In the genomic region with DNA sequence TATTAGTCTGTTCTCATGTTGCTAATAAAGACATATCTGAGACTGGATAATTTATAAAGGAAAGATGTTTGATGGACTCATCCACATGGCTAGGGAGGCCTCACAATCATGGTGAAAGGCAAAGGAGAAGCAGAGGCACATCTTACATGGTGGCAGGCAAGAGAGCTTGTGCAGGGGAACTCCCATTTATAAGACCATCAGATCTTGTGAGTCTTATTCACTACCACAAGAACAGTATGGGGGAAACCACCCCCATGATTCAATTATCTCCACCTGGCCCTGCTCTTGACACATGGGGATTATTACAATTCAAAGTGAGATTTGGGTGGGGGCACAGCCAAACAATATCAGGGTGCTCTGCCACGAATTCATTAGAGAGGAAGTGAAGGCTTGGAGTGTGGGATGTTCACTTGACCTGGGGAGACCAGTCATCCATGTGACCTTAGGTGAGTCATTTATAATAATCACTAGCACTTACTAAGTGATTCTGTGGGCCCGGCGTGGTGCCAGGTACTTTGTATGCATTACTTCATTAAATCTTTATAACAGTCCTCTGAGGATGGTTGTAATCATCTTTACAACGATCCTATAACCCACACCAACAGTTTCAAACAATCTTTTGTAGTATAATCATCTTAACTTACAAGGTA, we compare ENCODE assay signal across 11 cellular contexts. TPM values are rescaled to one million over a fixed set of nuclear protein-coding genes. Genes with fewer than 3 reads are reported as not detected.
DNase-seq lines count a peak whose midpoint lies in the region; ATAC-seq, FAIRE-seq and TF ChIP-seq lines count a peak whose summit lies in the region.
"Not testable (repeated sequence)": the region's sequence is repeated elsewhere in the genome, so short reads cannot be mapped to it uniquely, and the experiment has no call there.
"Had no signal": no experiment of that assay in that cellular context is flagged by ENCODE, and none has a peak within 500 bp of the region (broad histone marks: within the 10 kb centered on the region; RNA-seq: fewer than 3 reads in every experiment).

No MANE protein-coding gene starts in this region.

- H2AFZ ChIP-seq in K562 (ENCODE audit: low read depth, low read length) = not testable (repeated sequence)

- not testable (repeated sequence) for H3K27me3 ChIP-seq in K562 (ENCODE audit: control insufficient read depth in 2 of 2, insufficient read depth in 2 of 2, low read length in 2 of 2)

- not testable (repeated sequence) for BruUV-seq in K562 (replicated peaks; lab: Mats Ljungman, UMichigan)

- FAIRE-seq in A549 (lab: Jason Lieb, UNC); K562 (lab: Jason Lieb, UNC): not testable (repeated sequence)

- H3K9me3 ChIP-seq in A549 = peaks cover 10% of the 10 kb centered on the region
- H3K9me3 ChIP-seq in K562 (replicated peaks; ENCODE audit: control insufficient read depth, insufficient read depth, low read depth, low read length) = not testable (repeated sequence)

- in situ Hi-C loops in K562 (cut with MboI) = not testable (repeated sequence)

- not testable (repeated sequence) for H4K20me1 ChIP-seq in K562 (replicated peaks; ENCODE audit: control insufficient read depth, insufficient read depth, low read length)

- H3K27ac ChIP-seq in A549 = peak overlapping the region; percentile 39 to 71; a peak in 4 of 6 replicates
- not testable (repeated sequence) for H3K27ac ChIP-seq in RWPE1; K562 (ENCODE audit: extremely low read depth, low read depth, low read length)

- not testable (repeated sequence) for H3K4me2 ChIP-seq in A549; K562 (ENCODE audit: insufficient read depth, low read length)

- not testable (repeated sequence) for TF ChIP-seq EP300 in A549 (IDR thresholded peaks at IDR 0.05); K562 (IDR thresholded peaks at IDR 0.05; ENCODE audit: low read length)

- H3K9me1 ChIP-seq in K562 (ENCODE audit: control insufficient read depth, insufficient read depth, low read length) = not testable (repeated sequence)

- intact Hi-C loops in K562 (cut with micrococcal nuclease) = not testable (repeated sequence)

- not testable (repeated sequence) for H3K4me3 ChIP-seq in A549; K562; epithelial cell of esophagus (ENCODE audit: low read length)

- H3K4me1 ChIP-seq in A549 = peaks cover 22% of the 10 kb centered on the region
- H3K4me1 ChIP-seq in K562 (replicated peaks in 1 of 2; ENCODE audit: control insufficient read depth in 2 of 2, insufficient read depth in 2 of 2, low read length in 2 of 2) = not testable (repeated sequence)

- not testable (repeated sequence) for TF ChIP-seq POLR2A in A549 (IDR thresholded peaks at IDR 0.05; ENCODE audit: low read length); K562 (conservative IDR thresholded peaks at IDR 0.05)

- POLR2A ChIA-PET in A549 (lab: Yijun Ruan, JAX) = interaction anchor here (0.6 kb wide), 1 partner anchor 226 kb away, joined by 11 read pairs; no protein-coding TSS in a partner anchor
- POLR2A ChIA-PET in RWPE1 (lab: Yijun Ruan, JAX; ENCODE audit: low non-redundant PET); K562 (lab: Yijun Ruan, JAX): not testable (repeated sequence)

- TF ChIP-seq RAD21 in A549 (conservative IDR thresholded peaks at IDR 0.05 in 1 of 2, IDR thresholded peaks at IDR 0.05 in 1 of 2); K562 (CRISPR knock-in tag; conservative IDR thresholded peaks at IDR 0.05 in 1 of 2, IDR thresholded peaks at IDR 0.05 in 1 of 2): not testable (repeated sequence)

- H3K36me3 ChIP-seq in K562 (ENCODE audit: control insufficient read depth, insufficient read depth, low read length) = not testable (repeated sequence)

- H3K9ac ChIP-seq in K562 (ENCODE audit: insufficient read depth in 1 of 2, low read depth in 2 of 2, low read length in 2 of 2) = not testable (repeated sequence)

- ATAC-seq in A549, K562: not testable (repeated sequence)

- 76% methylated on average over 4 of the region's 4 CpGs for WGBS in A549 (ENCODE audit: missing lambda C conversion rate)
- 15% methylated on average over 4 of the region's 4 CpGs for WGBS in K562 (ENCODE audit: insufficient coverage, low coverage, missing lambda C conversion rate)

- CTCF ChIA-PET in A549 (lab: Yijun Ruan, JAX) = interaction anchor here (4.4 kb wide), 1 partner anchor 13 kb away, joined by 14 read pairs; no protein-coding TSS in a partner anchor
- CTCF ChIA-PET in RWPE1 (lab: Yijun Ruan, JAX) = interaction anchor here (0.6 kb wide), 1 partner anchor 886 kb away, joined by 4 read pairs; no protein-coding TSS in a partner anchor
- CTCF ChIA-PET in K562 (lab: Yijun Ruan, JAX; ENCODE audit: low intra/inter-chr PET ratio) = not testable (repeated sequence)

- DNase-seq in A549 (ENCODE audit: low read depth in 1 of 2, low spot score in 1 of 2); K562 (ENCODE audit: extremely low read depth in 1 of 4, low spot score in 3 of 4): not testable (repeated sequence)
- DNase-seq in EL (peak; percentile 39), M059J (ENCODE audit: low read depth) (peak; percentile 76), RWPE1 (ENCODE audit: low spot score) (peak; percentile 66), epithelial cell of esophagus (ENCODE audit: low read depth) (peak; percentile 59), iris pigment epithelial cell (ENCODE audit: low read depth) (peak; percentile 47)

- not testable (repeated sequence) for TF ChIP-seq CTCF in A549 (IDR thresholded peaks at IDR 0.05); RWPE1 (conservative IDR thresholded peaks at IDR 0.05; ENCODE audit: low read depth); K562 (IDR thresholded peaks at IDR 0.05 in 2 of 3, conservative IDR thresholded peaks at IDR 0.05 in 1 of 3; ENCODE audit: insufficient read depth in 2 of 3, low read depth in 1 of 3, low read length in 3 of 3); epithelial cell of esophagus (IDR thresholded peaks at IDR 0.05; ENCODE audit: insufficient read depth, low read depth, low read length, missing control alignments)

- H3K79me2 ChIP-seq in K562 (ENCODE audit: control insufficient read depth, insufficient read depth, low read length) = not testable (repeated sequence)

TF ChIP-seq in A549, 52 proteins besides CTCF, POLR2A, EP300 and RAD21:
- peak; percentile 21 for TF ChIP-seq ZFP36 (IDR thresholded peaks at IDR 0.05; ENCODE audit: borderline replicate concordance, partially characterized antibody)
TF ChIP-seq in A549: peak in this region for 1; not testable (repeated sequence) for 51.

TF ChIP-seq in K562, 482 proteins besides CTCF, POLR2A, EP300 and RAD21:
- peak; percentile 11 for TF ChIP-seq ZFP36 (IDR thresholded peaks at IDR 0.05; ENCODE audit: low read depth, low read length, partially characterized antibody)

RNA-seq across cellular contexts. Expression of a gene that starts 19.1 kb away (rescaled TPM):
- polyA plus RNA-seq in A549 (2011; rRNA removed) (0.26 and 0.30 TPM in 2 replicates), A549 (2017; fragmentation: RNase III; extraction: RNeasy Plus Mini Kit Qiagen cat#74134 plus additional on column Dnase treatment) (0.05 to 0.12 TPM (median 0.10 TPM) in 3 replicates), K562 (2011; rRNA removed) (2.3 and 10.6 TPM in 2 replicates), K562 (2014; fragmentation: Illumina TruSeq; extraction: Trizol) (5.8 and 6.5 TPM in 2 replicates), K562 (2014; fragmentation: Nextera tagmentation; extraction: Ambion mirVana) (10 to 100 TPM in 1 of 2 experiments, 1 to 10 TPM in 1; 10.0 to 10.2 TPM), K562 (2014; rRNA removed) (4.6 TPM in 2 replicates)
- 0.05 TPM in 2 replicates for polyA plus RNA-seq in A549 (2012; cell fraction: cytosol; rRNA removed)
- 0.07 TPM in 1 of 2 replicates, not detected in the other for polyA plus RNA-seq in A549 (2012; cell fraction: nucleus; rRNA removed)
- polyA minus RNA-seq in A549 (2011; rRNA and poly(A)+ RNA removed) = 0.49 TPM in 1 of 2 replicates, not detected in the other
- 0.17 TPM in 1 of 2 replicates, not detected in the other for total RNA-seq in M059J (2014; rRNA removed; shearing (Covaris generic))
- total RNA-seq in K562 (2011; cell fraction: chromatin; rRNA removed; ENCODE audit: low replicate concordance) = 2.5 and 3.5 TPM in 2 replicates
- total RNA-seq in K562 (2011; cell fraction: nucleolus; rRNA removed) = 0.92 and 2.2 TPM in 2 replicates
- total RNA-seq in K562 (2011; cell fraction: nucleoplasm; rRNA removed) = 1.6 and 2.2 TPM in 2 replicates
- total RNA-seq in K562 (2014; rRNA removed) (4.4 and 4.8 TPM in 2 replicates), K562 (2014; rRNA removed; fragmentation: Illumina TruSeq; extraction: Trizol) (3.2 and 3.5 TPM in 2 replicates), K562 (2015; rRNA removed; fragmentation: Illumina TruSeq; extraction: Trizol) (7.1 and 7.5 TPM in 2 replicates), K562 (2021) (3.4 and 3.6 TPM in 2 replicates)
- 2.2 and 8.9 TPM in 2 replicates for polyA plus RNA-seq in K562 (2011; cell fraction: cytosol; rRNA removed)
- polyA plus RNA-seq in K562 (2011; cell fraction: nucleus; rRNA removed) = 1.2 and 6.2 TPM in 2 replicates
- 8.3 and 11.9 TPM in 2 replicates for polyA plus RNA-seq in K562 (2012)
- 2.0 and 11.6 TPM in 2 replicates for polyA minus RNA-seq in K562 (2011; rRNA and poly(A)+ RNA removed)
- 4.0 TPM in 1 of 2 replicates, not detected in the other for polyA minus RNA-seq in K562 (2011; cell fraction: cytosol; rRNA and poly(A)+ RNA removed)
- 1.2 and 3.1 TPM in 2 replicates for polyA minus RNA-seq in K562 (2011; cell fraction: nucleus; rRNA and poly(A)+ RNA removed)
- total RNA-seq: B cell, HT-29, OCI-LY7 had no signal
- polyA plus RNA-seq: SK-N-SH had no signal
